ENCODE assay signal across 14 cellular contexts in the genomic region with DNA sequence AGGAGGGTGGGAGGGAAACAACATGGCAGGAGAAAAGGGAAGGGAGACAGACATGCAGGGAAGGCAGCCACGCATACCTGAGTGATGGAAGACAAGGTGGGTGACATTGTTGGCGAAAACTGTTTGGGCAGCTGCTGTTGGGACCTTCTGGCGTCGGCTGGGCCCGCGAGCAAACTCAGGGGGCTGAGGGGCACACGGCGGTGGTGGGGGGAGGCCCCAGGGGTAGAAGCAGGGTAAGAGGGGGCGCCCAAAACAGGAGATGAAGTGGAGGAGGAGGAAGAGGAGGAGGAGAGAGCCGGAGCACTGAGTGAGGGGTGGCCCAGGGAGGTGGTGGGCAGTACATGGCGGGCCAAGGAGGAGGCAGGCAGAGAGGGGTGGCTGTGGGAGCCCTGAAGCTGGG.
"Had no signal": no experiment of that assay in that cellular context is flagged by ENCODE, and none has a peak within 500 bp of the region (broad histone marks: within the 10 kb centered on the region; RNA-seq: fewer than 3 reads in every experiment).

No MANE protein-coding gene starts in this region.

- H3K4me3 Mint-ChIP-seq: activated T-cell treated with anti-CD3 and anti-CD28 coated beads, Interleukin-2, amount 50 U/mL, for 4 hours had no signal

- ATAC-seq: activated T-cell treated with anti-CD3 and anti-CD28 coated beads, Interleukin-2, amount 50 U/mL, for 4 hours; gastroesophageal sphincter; left lung; mucosa of descending colon; naive thymus-derived CD8-positive, alpha-beta T cell had no signal

- H3K9me3 Mint-ChIP-seq: activated T-cell treated with anti-CD3 and anti-CD28 coated beads, Interleukin-2, amount 50 U/mL, for 4 hours; naive thymus-derived CD8-positive, alpha-beta T cell had no signal

- H3K27me3 Mint-ChIP-seq: naive thymus-derived CD8-positive, alpha-beta T cell had no signal

- H3K4me1 ChIP-seq: SJCRH30 had no signal

- H3K27me3 ChIP-seq: cardiac muscle cell, gastroesophageal sphincter, left lung, neutrophil, SJCRH30, tibial nerve had no signal

- H3K27ac ChIP-seq: cardiac muscle cell, gastroesophageal sphincter, left lung, neutrophil, SJCRH30, tibial nerve had no signal

- H3K4me3 ChIP-seq: cardiac muscle cell, gastroesophageal sphincter, left lung, mucosa of descending colon, SJCRH30, tibial nerve had no signal

- DNase-seq: activated CD4-positive, CD25-positive, alpha-beta regulatory T cell treated with anti-CD3 and anti-CD28 coated beads, Interleukin-2, amount 50 U/mL, for 72 hours; activated gamma-delta T cell; activated T-cell treated with anti-CD3 and anti-CD28 coated beads, Interleukin-2, amount 50 U/mL, for 4 hours; islet precursor cell; left lung; mucosa of descending colon; naive thymus-derived CD8-positive, alpha-beta T cell; SJCRH30; stimulated activated CD4-positive, alpha-beta T cell treated with anti-CD3 and anti-CD28 coated beads, Interleukin-1b, Interleukin-23, amount 100 ng/mL, for 48 hours; substantia nigra had no signal
